ENCODE assay signal across 8 cellular contexts in the genomic region with DNA sequence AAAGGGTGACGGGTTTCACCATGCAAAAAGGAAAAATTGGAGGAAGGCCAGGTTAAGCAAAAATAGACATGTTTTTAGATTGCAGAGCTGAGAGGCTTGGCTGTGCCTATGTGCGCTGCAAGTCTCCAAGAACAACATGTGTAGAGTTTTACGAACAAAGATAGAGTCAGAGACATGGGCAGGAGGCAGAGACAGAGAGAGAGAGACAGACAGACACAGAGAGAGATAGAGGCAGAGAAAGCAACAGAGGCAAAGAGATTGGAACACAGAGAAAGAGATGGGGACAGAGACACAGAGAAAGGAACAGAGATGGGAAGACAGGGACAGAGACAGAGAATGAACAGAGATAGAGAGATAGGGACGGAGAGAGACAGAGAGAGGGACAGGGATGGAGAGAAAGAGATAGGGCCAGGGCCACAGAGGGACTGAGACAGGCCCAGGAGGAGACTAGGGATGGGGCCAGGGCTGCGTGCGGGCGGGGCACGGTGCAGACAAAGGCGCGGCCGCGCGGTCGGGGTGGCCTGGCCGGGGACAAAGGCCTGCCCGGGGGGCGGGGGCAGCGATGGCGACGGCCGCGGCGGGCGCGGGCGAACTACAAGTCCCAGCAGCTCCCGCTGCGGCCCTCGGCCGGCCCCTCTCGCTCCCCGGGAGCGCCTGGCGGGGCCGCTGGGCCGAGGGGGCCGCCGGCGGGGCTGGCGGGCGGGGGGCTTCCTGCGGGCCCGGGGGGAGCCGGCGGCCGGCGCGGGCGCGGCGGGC. TPM values are rescaled to one million over a fixed set of nuclear protein-coding genes. Genes with fewer than 3 reads are reported as not detected.
DNase-seq lines count a peak whose midpoint lies in the region; ATAC-seq, FAIRE-seq and TF ChIP-seq lines count a peak whose summit lies in the region.

A gene (plus strand): TSS at position 633 of the 756 bp plus-strand sequence. CDS start 3,140 bp downstream, outside the sequence.

- H3K36me3 ChIP-seq in HCT116 (ENCODE audit: control insufficient read depth in 1 of 2, insufficient read depth in 2 of 2, low read length in 2 of 2) (no peaks in the 10 kb centered on the region), Peyer's patch (peaks cover 0 to 13% (median 0%) of the 10 kb centered on the region in 3 donors), GM12878 (ENCODE audit: control insufficient read depth in 2 of 2, insufficient read depth in 2 of 2, low read length in 1 of 2) (no peaks in the 10 kb centered on the region)

- FAIRE-seq in GM12878 (lab: Jason Lieb, UNC): no peak

- SMC1A ChIA-PET in GM12878 (lab: Charles Lee; ENCODE audit: uncharacterized antibody, unreplicated experiment): interaction anchor here (1.2 kb wide), 1 partner anchor 136 kb away, joined by 4 read pairs; no protein-coding TSS in a partner anchor

- ATAC-seq in CD4-positive, alpha-beta T cell (ENCODE audit: poor library complexity): peak; percentile 65
- peak; percentile 93 for ATAC-seq in HCT116
- ATAC-seq in GM12878: peak; percentile 96
- ATAC-seq in HG03442 (IDR thresholded peaks at IDR 0.05; ENCODE audit: unreplicated experiment): no peak
- ATAC-seq in GM19035 (IDR thresholded peaks at IDR 0.05; ENCODE audit: unreplicated experiment): no peak

- no peak within 1 kb of the TSS for H3K27ac Mint-ChIP-seq in CD4-positive, alpha-beta T cell

- H3K4me2 ChIP-seq in HCT116 (ENCODE audit: low read length) (peak within 1 kb of the TSS; percentile 87), GM12878 (ENCODE audit: control insufficient read depth, insufficient read depth) (peak within 1 kb of the TSS; percentile 55)

- H3K9ac ChIP-seq in HCT116 (ENCODE audit: low read length): peak within 1 kb of the TSS; percentile 59
- peak within 1 kb of the TSS; percentile 27; the same call in 1 of the 2 replicates for H3K9ac ChIP-seq in GM12878 (ENCODE audit: control insufficient read depth, insufficient read depth, low read length)

- no peaks in the 10 kb centered on the region for H3K36me3 Mint-ChIP-seq in CD4-positive, alpha-beta T cell (ENCODE audit: low read depth)

- in situ Hi-C loops in GM12878 (cut with MboI): no loop called here

- no peak for DNase-seq in CD4-positive, alpha-beta T cell
- no peak for DNase-seq in HCT116 (ENCODE audit: low read depth, low spot score)
- peak in 2 of 3 donors; percentile 89 to 91 for DNase-seq in Peyer's patch
- no peak for DNase-seq in GM12878 (ENCODE audit: low read depth, low spot score)
- peak; percentile 91 for DNase-seq in hepatic stellate cell (ENCODE audit: low spot score)
- peak; percentile 91 for DNase-seq in posterior vena cava (ENCODE audit: low spot score)

- WGBS in GM12878 (ENCODE audit: insufficient coverage, insufficient replicate concordance, low lambda C conversion rate, missing lambda C conversion rate): 19% methylated on average over 17 of the region's 51 CpGs

- H3K4me1 ChIP-seq in HCT116 (ENCODE audit: control insufficient read depth in 1 of 2, insufficient read depth in 2 of 2, low read length in 2 of 2) (peaks cover 6 to 20% of the 10 kb centered on the region in 2 experiments), Peyer's patch (peaks cover 0 to 10% (median 5%) of the 10 kb centered on the region in 4 donors), GM12878 (ENCODE audit: control insufficient read depth, insufficient read depth, low read length) (no peaks in the 10 kb centered on the region)

- POLR2A ChIA-PET in CD4-positive, alpha-beta T cell (lab: Charles Lee): interaction anchor here (0.8 to 1.4 kb wide), 2 partner anchors 114 to 354 kb away, joined by 3 read pairs; a partner anchor contains a TSS
- POLR2A ChIA-PET in HCT116 (lab: Charles Lee) (interaction anchor here (2.3 kb wide), 1 partner anchor 10 kb away, joined by 9 read pairs; no protein-coding TSS in a partner anchor), GM12878 (lab: Charles Lee) (no interaction called here)

- TF ChIP-seq EP300 in GM12878 (IDR thresholded peaks at IDR 0.05; ENCODE audit: borderline replicate concordance in 1 of 2, control insufficient read depth in 1 of 2, low read depth in 2 of 2, low read length in 2 of 2): no peak

- H3K4me3 Mint-ChIP-seq in CD4-positive, alpha-beta T cell: peak within 1 kb of the TSS; percentile 94

- H3K79me2 ChIP-seq in HCT116 (ENCODE audit: insufficient read depth, low read length) (no peaks in the 10 kb centered on the region), GM12878 (ENCODE audit: control insufficient read depth, insufficient read depth, low read length) (no peaks in the 10 kb centered on the region)

- peaks cover 5% of the 10 kb centered on the region for H3K27me3 ChIP-seq in CD4-positive, alpha-beta T cell (ENCODE audit: control insufficient read depth, insufficient read depth, low read length)
- H3K27me3 ChIP-seq in HCT116 (ENCODE audit: insufficient read depth, low read length): no peaks in the 10 kb centered on the region
- no peaks in the 10 kb centered on the region for H3K27me3 ChIP-seq in Peyer's patch
- H3K27me3 ChIP-seq in GM12878 (replicated peaks in 1 of 2; ENCODE audit: control insufficient read depth in 2 of 2, insufficient read depth in 2 of 2, low read length in 1 of 2): peaks cover 3 to 4% of the 10 kb centered on the region in 2 experiments; a peak in 2 of 4 replicates

- RAD21 ChIA-PET in HCT116 (lab: Charles Lee; ENCODE audit: low non-redundant PET in 1 of 2, low total read pairs in 2 of 2, uncharacterized antibody in 2 of 2, unreplicated experiment in 2 of 2) (no interaction called here), GM12878 (lab: Charles Lee; ENCODE audit: unreplicated experiment) (no interaction called here)

- BruUV-seq in HCT116 (replicated peaks; lab: Mats Ljungman, UMichigan) (TSS peak; percentile 90), GM12878 (replicated peaks; lab: Mats Ljungman, UMichigan) (no TSS peak)

- H3K4me3 ChIP-seq in HCT116 (replicated peaks in 1 of 2; ENCODE audit: low read depth in 1 of 2, low read length in 2 of 2) (peak within 1 kb of the TSS; percentile 52 to 64), Peyer's patch (peak within 1 kb of the TSS; percentile 57 to 90 (median 71)), GM12878 (peak within 1 kb of the TSS; percentile 50; the same call in 1 of the 2 replicates)

- no peaks in the 10 kb centered on the region for H4K20me1 ChIP-seq in HCT116 (ENCODE audit: insufficient read depth)
- no peaks in the 10 kb centered on the region for H4K20me1 ChIP-seq in GM12878 (ENCODE audit: control insufficient read depth, insufficient read depth)

- intact Hi-C loops in CD4-positive, alpha-beta T cell (cut with DNase I, micrococcal nuclease): no loop called here
- intact Hi-C loops in HCT116 (cut with micrococcal nuclease) (no loop called here), GM12878 (cut with micrococcal nuclease; ENCODE audit: unreplicated experiment) (no loop called here), posterior vena cava (cut with DNase I) (no loop called here)

- no peak within 1 kb of the TSS for H3K27ac ChIP-seq in CD4-positive, alpha-beta T cell (ENCODE audit: low read depth, low read length)
- H3K27ac ChIP-seq in HCT116 (ENCODE audit: low read depth, low read length): peak within 1 kb of the TSS; percentile 48; the same call in 1 of the 2 replicates
- peak within 1 kb of the TSS; percentile 67 to 91 (median 82) for H3K27ac ChIP-seq in Peyer's patch
- H3K27ac ChIP-seq in GM12878 (ENCODE audit: control insufficient read depth, insufficient read depth): no peak within 1 kb of the TSS

- H2AFZ ChIP-seq in HCT116 (ENCODE audit: low read depth, low read length, poor library complexity, severe bottlenecking) (peak within 1 kb of the TSS; percentile 91), GM12878 (ENCODE audit: control insufficient read depth, low read depth, low read length) (peak within 1 kb of the TSS; percentile 85)

- peaks cover 36% of the 10 kb centered on the region for H3K27me3 Mint-ChIP-seq in CD4-positive, alpha-beta T cell

- no peaks in the 10 kb centered on the region for H3K9me2 ChIP-seq in HCT116 (ENCODE audit: insufficient read depth)

- CTCF ChIA-PET in CD4-positive, alpha-beta T cell (lab: Charles Lee): interaction anchor here (1.1 kb wide), 1 partner anchor 53 kb away, joined by 4 read pairs; no protein-coding TSS in a partner anchor
- CTCF ChIA-PET in HCT116 (lab: Charles Lee) (interaction anchor here (0.9 kb wide), 1 partner anchor 53 kb away, joined by 3 read pairs; no protein-coding TSS in a partner anchor), GM12878 (lab: Yijun Ruan, JAX) (no interaction called here)

- peaks cover 20% of the 10 kb centered on the region for H3K4me1 Mint-ChIP-seq in CD4-positive, alpha-beta T cell (ENCODE audit: low read depth)

- TF ChIP-seq RAD21 in HCT116 (IDR thresholded peaks at IDR 0.05; ENCODE audit: low read depth): no peak
- TF ChIP-seq RAD21 in GM12878 (IDR thresholded peaks at IDR 0.05; ENCODE audit: insufficient read depth, low read depth, low read length): no peak

- no peak for TF ChIP-seq POLR2A in HCT116 (IDR thresholded peaks at IDR 0.05; ENCODE audit: borderline replicate concordance, extremely low read depth, insufficient read depth, insufficient read length)
- TF ChIP-seq POLR2A in Peyer's patch (IDR thresholded peaks at IDR 0.05): peak in 1 of 2 donors; percentile 34
- no peak for TF ChIP-seq POLR2A in GM12878 (IDR thresholded peaks at IDR 0.05; ENCODE audit: low read depth, low read length)

- no peaks in the 10 kb centered on the region for H3K9me3 Mint-ChIP-seq in CD4-positive, alpha-beta T cell

- no peaks in the 10 kb centered on the region for H3K9me3 ChIP-seq in CD4-positive, alpha-beta T cell (ENCODE audit: control insufficient read depth, low read length)
- H3K9me3 ChIP-seq in HCT116 (ENCODE audit: control insufficient read depth in 1 of 2, insufficient read depth in 1 of 2, low read depth in 1 of 2, low read length in 2 of 2) (no peaks in the 10 kb centered on the region), Peyer's patch (no peaks in the 10 kb centered on the region), GM12878 (replicated peaks; ENCODE audit: control insufficient read depth, insufficient read depth, low read length) (no peaks in the 10 kb centered on the region)

- no peak for TF ChIP-seq CTCF in CD4-positive, alpha-beta T cell (IDR thresholded peaks at IDR 0.05)
- TF ChIP-seq CTCF in HCT116 (IDR thresholded peaks at IDR 0.05 in 2 of 3, conservative IDR thresholded peaks at IDR 0.05 in 1 of 3; ENCODE audit: borderline replicate concordance in 1 of 3, insufficient read depth in 1 of 3, low read depth in 2 of 3, low read length in 2 of 3) (no peak), Peyer's patch (IDR thresholded peaks at IDR 0.05) (no peak), GM12878 (IDR thresholded peaks at IDR 0.05 in 2 of 3, conservative IDR thresholded peaks at IDR 0.05 in 1 of 3; ENCODE audit: control insufficient read depth in 2 of 3, extremely low read depth in 1 of 3, insufficient read depth in 1 of 3, low read depth in 3 of 3, low read length in 3 of 3) (no peak)

RNA-seq across cellular contexts. Expression of the gene that starts here (rescaled TPM):
- 1 to 10 TPM; 5.1 to 5.2 TPM for total RNA-seq in CD4-positive, alpha-beta T cell
- total RNA-seq in HCT116 (2021; ENCODE audit: unreplicated experiment): 20.7 TPM
- polyA plus RNA-seq in HCT116 (2012): 20.5 and 21.0 TPM in 2 replicates
- total RNA-seq in Peyer's patch: 100 to 1,000 TPM in 2 of 4 donors, 10 to 100 TPM in 2; 77.1 to 124 (median 95.3) TPM
- total RNA-seq in GM12878 (2013; cell fraction: nucleolus; rRNA removed): 2.5 and 3.0 TPM in 2 replicates
- total RNA-seq in GM12878 (2014; rRNA removed): 2.1 and 3.0 TPM in 2 replicates
- total RNA-seq in GM12878 (2014; rRNA removed; fragmentation: Illumina TruSeq; extraction: Trizol): 1.8 and 1.9 TPM in 2 replicates
- total RNA-seq in GM12878 (2021): 4.9 and 6.3 TPM in 2 replicates
- 2.0 TPM for polyA plus RNA-seq in GM12878 (2011; ENCODE audit: low read depth)
- 0.13 and 0.50 TPM in 2 replicates for polyA plus RNA-seq in GM12878 (2011; rRNA removed)
- polyA plus RNA-seq in GM12878 (2011; cell fraction: cytosol; rRNA removed): 0.89 and 1.5 TPM in 2 replicates
- 0.43 and 0.63 TPM in 2 replicates for polyA plus RNA-seq in GM12878 (2011; cell fraction: nucleus; rRNA removed)
- polyA plus RNA-seq in GM12878 (2012): 7.2 and 7.6 TPM in 2 replicates
- polyA plus RNA-seq in GM12878 (2014; fragmentation: Illumina TruSeq; extraction: Trizol): 4.1 and 5.5 TPM in 2 replicates
- polyA plus RNA-seq in GM12878 (2014; fragmentation: Nextera tagmentation; extraction: Ambion mirVana): under 1 TPM in 1 of 2 experiments, not detected in 1; 0.09 TPM
- polyA plus RNA-seq in GM12878 (2014; rRNA removed): 2.2 and 4.0 TPM in 2 replicates
- under 1 TPM; 0.59 to 0.96 TPM for polyA plus RNA-seq in GM12878 (2016; fragmentation: Nextera tagmentation; extraction: Ambion mirVana)
- 0.15 TPM in 1 of 2 replicates, not detected in the other for polyA minus RNA-seq in GM12878 (2011; rRNA and poly(A)+ RNA removed)
- 0.62 TPM in 1 of 2 replicates, not detected in the other for polyA minus RNA-seq in GM12878 (2011; cell fraction: cytosol; rRNA and poly(A)+ RNA removed)
- 0.24 and 0.57 TPM in 2 replicates for polyA minus RNA-seq in GM12878 (2011; cell fraction: nucleus; rRNA and poly(A)+ RNA removed)
- total RNA-seq in posterior vena cava: 10 to 100 TPM; 52.3 to 55.0 TPM

Comparison
In these comparisons a context has a peak if more than half of its experiments do, and no peak if none do; other contexts are left out.
1. ATAC-seq: peak in CD4-positive, alpha-beta T cell (single experiment), HCT116 (single experiment) and GM12878 (single experiment); none in HG03442 (single experiment) and GM19035 (single experiment).
2. DNase-seq: peak in Peyer's patch (2 of 3), hepatic stellate cell (single experiment) and posterior vena cava (single experiment); none in CD4-positive, alpha-beta T cell (0 of 10), HCT116 (single experiment) and GM12878 (single experiment).
3. H3K27ac ChIP-seq: peak in HCT116 (single experiment) and Peyer's patch (4 of 4); none in CD4-positive, alpha-beta T cell (single experiment) and GM12878 (single experiment).
4. Peak in every context shown above with its lines, with median percentiles within 50 percentile points of each other: H3K4me3 ChIP-seq.